20 cellular contexts compared by ENCODE assay signal in the genomic region with DNA sequence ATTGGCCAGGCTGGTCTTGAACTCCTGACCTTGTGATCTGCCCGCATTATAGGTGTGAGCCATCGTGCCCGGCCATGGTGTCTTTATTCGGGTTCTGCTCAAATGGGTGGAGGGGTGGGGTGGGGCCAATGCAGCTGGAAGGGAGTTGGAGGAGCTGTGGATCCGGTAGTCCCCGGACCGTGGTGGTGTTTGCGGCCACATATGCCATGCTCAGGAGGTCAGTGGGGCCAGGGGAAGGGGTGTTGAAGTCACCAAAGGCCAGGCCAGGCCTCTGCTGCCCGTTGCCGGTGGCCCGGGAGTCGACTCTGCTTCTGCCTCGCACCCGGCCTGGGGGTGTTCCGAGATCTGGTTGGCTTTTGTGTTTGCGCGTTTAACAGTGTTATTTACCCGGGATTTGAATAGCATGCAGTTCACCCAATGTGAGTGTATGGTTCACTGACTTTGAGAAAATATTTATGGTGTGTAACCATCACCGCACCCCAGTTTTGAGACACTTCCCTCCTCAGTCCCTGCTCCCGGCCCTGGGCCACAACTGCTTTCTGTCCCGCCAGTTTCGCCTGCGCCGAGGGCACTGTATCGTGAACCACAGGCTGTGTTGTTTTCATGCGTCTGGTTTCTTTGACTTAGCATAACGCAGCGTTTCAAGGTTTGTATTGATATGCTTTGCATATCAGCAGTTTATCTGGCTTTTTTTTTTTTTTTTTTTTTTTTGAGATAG. TPM values are rescaled to one million over a fixed set of nuclear protein-coding genes. Genes with fewer than 3 reads are reported as not detected.
DNase-seq lines count a peak whose midpoint lies in the region; ATAC-seq and TF ChIP-seq lines count a peak whose summit lies in the region.
"Had no signal": no experiment of that assay in that cellular context is flagged by ENCODE, and none has a peak within 500 bp of the region (broad histone marks: within the 10 kb centered on the region; RNA-seq: fewer than 3 reads in every experiment).

No MANE protein-coding gene starts in this region.

- DNase-seq in DND-41: no peak
- peak; percentile 46 for DNase-seq in H7
- DNase-seq in endodermal cell: no peak
- peak; percentile 78 for DNase-seq in spleen
- no peak for DNase-seq in DMS114 treated with DMSO at 0.1 percent for 48 hours (lab: John Stamatoyannopoulos, UW; ENCODE audit: unreplicated experiment)
- DNase-seq: activated CD4-positive, CD25-positive, alpha-beta regulatory T cell; activated T-cell treated with anti-CD3 and anti-CD28 coated beads, Interleukin-2, amount 50 U/mL, for 24 hours; KG1; left cardiac atrium; NCI-H1048; NCI-H187 treated with DMSO at 0.1 percent for 48 hours; NCI-H748 treated with DMSO at 0.1 percent for 48 hours; T1000; testis had no signal

- H3K27me3 ChIP-seq in DND-41 (ENCODE audit: insufficient read depth, low read length, poor library complexity) (no peaks in the 10 kb centered on the region), H7 (ENCODE audit: control insufficient read depth, insufficient read depth, low read length) (no peaks in the 10 kb centered on the region), endodermal cell (ENCODE audit: control insufficient read depth, insufficient read depth, low read length, poor library complexity, severe bottlenecking) (no peaks in the 10 kb centered on the region), spleen (replicated peaks in 1 of 7) (no peaks in the 10 kb centered on the region)
- H3K27me3 ChIP-seq: testis had no signal

- no peak overlapping the region for H3K4me3 ChIP-seq in DND-41 (ENCODE audit: low read depth in 1 of 2, low read length in 2 of 2)
- no peak overlapping the region for H3K4me3 ChIP-seq in H7 (ENCODE audit: insufficient read depth, low read depth, low read length)
- no peak overlapping the region for H3K4me3 ChIP-seq in endodermal cell (ENCODE audit: low read length)
- H3K4me3 ChIP-seq in spleen: no peak overlapping the region
- H3K4me3 ChIP-seq: testis had no signal

- H3K27ac ChIP-seq in DND-41 (ENCODE audit: low read length): peak overlapping the region; percentile 92
- no peak overlapping the region for H3K27ac ChIP-seq in endodermal cell (ENCODE audit: low read depth, low read length)
- peak overlapping the region in 3 of 8 donors; percentile 69 to 77 (median 73) for H3K27ac ChIP-seq in spleen
- H3K27ac ChIP-seq: parathyroid adenoma, testis had no signal

- TF ChIP-seq CTCF in DND-41 (IDR thresholded peaks at IDR 0.05; ENCODE audit: borderline replicate concordance, extremely low read depth, low read length, poor library complexity, severe bottlenecking) (no peak), endodermal cell (conservative IDR thresholded peaks at IDR 0.05) (no peak), spleen (IDR thresholded peaks at IDR 0.05 in 8 of 11, conservative IDR thresholded peaks at IDR 0.05 in 3 of 11) (no peak)

- H3K9ac ChIP-seq in DND-41 (ENCODE audit: low read depth, low read length) (no peak overlapping the region; the same call in 1 of the 2 replicates), endodermal cell (ENCODE audit: extremely low read depth, low read length, poor library complexity, severe bottlenecking) (no peak overlapping the region)
- H3K9ac ChIP-seq: parathyroid adenoma had no signal

- no peak overlapping the region for H3K4me2 ChIP-seq in DND-41 (ENCODE audit: insufficient read depth, low read length)

- WGBS in endodermal cell (ENCODE audit: insufficient coverage in 1 of 2, insufficient read length in 1 of 2), 2 experiments: 94 to 99% methylated on average over 12 to 28 of the region's 28 CpGs
- WGBS in spleen, 5 donors: 76 to 89% (median 81%) methylated on average over 28 of the region's 28 CpGs

- peaks cover 91% of the 10 kb centered on the region for H3K79me2 ChIP-seq in DND-41 (ENCODE audit: insufficient read depth, low read length)

- no peak overlapping the region for H3K4me3 Mint-ChIP-seq in endodermal cell
- H3K4me3 Mint-ChIP-seq: activated CD8-positive, alpha-beta T cell treated with anti-CD3 and anti-CD28 coated beads for 36 hours; activated T-cell treated with anti-CD3 and anti-CD28 coated beads, Interleukin-2, amount 50 U/mL, for 24 hours; natural killer cell treated with Interleukin-12 subunit alpha and Interleukin-12 subunit beta and Interleukin-15 and Interleukin-18, amount 100 ng/mL, for 72 hours had no signal

- ATAC-seq in DND-41 (ENCODE audit: insufficient read depth, low read depth) (no peak), GM18858 (IDR thresholded peaks at IDR 0.05; ENCODE audit: unreplicated experiment) (no peak), GM19397 (IDR thresholded peaks at IDR 0.05; ENCODE audit: unreplicated experiment) (no peak)
- ATAC-seq: left cardiac atrium; natural killer cell treated with Interleukin-12 subunit alpha and Interleukin-12 subunit beta and Interleukin-15 and Interleukin-18, amount 100 ng/mL, for 72 hours had no signal

- no peaks in the 10 kb centered on the region for H3K9me3 Mint-ChIP-seq in endodermal cell
- H3K9me3 Mint-ChIP-seq: activated CD8-positive, alpha-beta T cell treated with anti-CD3 and anti-CD28 coated beads for 36 hours; activated naive CD4-positive, alpha-beta T cell treated with anti-CD3 and anti-CD28 coated beads, Interleukin-2, amount 50 U/mL, for 72 hours; activated T-cell treated with anti-CD3 and anti-CD28 coated beads, Interleukin-2, amount 50 U/mL, for 24 hours; natural killer cell treated with Interleukin-12 subunit alpha and Interleukin-12 subunit beta and Interleukin-15 and Interleukin-18, amount 100 ng/mL, for 72 hours had no signal

- H3K4me1 ChIP-seq in DND-41 (ENCODE audit: insufficient read depth, low read length) (peaks cover 90% of the 10 kb centered on the region), endodermal cell (ENCODE audit: control insufficient read depth, insufficient read depth, low read length) (no peaks in the 10 kb centered on the region), spleen (peaks cover 43 to 88% (median 79%) of the 10 kb centered on the region in 6 donors)

- intact Hi-C loops in spleen (cut with DNase I; ENCODE audit: low total_unique reads): no loop called here

- H3K9me3 ChIP-seq in DND-41 (ENCODE audit: insufficient read depth, low read length, severe bottlenecking) (no peaks in the 10 kb centered on the region), endodermal cell (ENCODE audit: control insufficient read depth, low read length) (no peaks in the 10 kb centered on the region), spleen (no peaks in the 10 kb centered on the region)
- H3K9me3 ChIP-seq: testis had no signal

- H3K36me3 ChIP-seq in DND-41 (ENCODE audit: insufficient read depth, low read length): peaks cover 6% of the 10 kb centered on the region; the same call in 1 of the 2 replicates
- no peaks in the 10 kb centered on the region for H3K36me3 ChIP-seq in H7 (replicated peaks; ENCODE audit: control insufficient read depth, insufficient read depth, low read length)
- H3K36me3 ChIP-seq in endodermal cell (ENCODE audit: control insufficient read depth, insufficient read depth, low read length): no peaks in the 10 kb centered on the region
- peaks cover 0 to 8% (median 0%) of the 10 kb centered on the region in 6 donors for H3K36me3 ChIP-seq in spleen

- peak overlapping the region; percentile 30 for H3K27ac Mint-ChIP-seq in endodermal cell
- H3K27ac Mint-ChIP-seq: activated CD8-positive, alpha-beta T cell treated with anti-CD3 and anti-CD28 coated beads for 36 hours; activated T-cell treated with anti-CD3 and anti-CD28 coated beads, Interleukin-2, amount 50 U/mL, for 24 hours; natural killer cell treated with Interleukin-12 subunit alpha and Interleukin-12 subunit beta and Interleukin-15 and Interleukin-18, amount 100 ng/mL, for 72 hours had no signal

- H3K36me3 Mint-ChIP-seq in endodermal cell (ENCODE audit: low read depth): peaks cover 2% of the 10 kb centered on the region
- H3K36me3 Mint-ChIP-seq: natural killer cell treated with Interleukin-12 subunit alpha and Interleukin-12 subunit beta and Interleukin-15 and Interleukin-18, amount 100 ng/mL, for 72 hours had no signal

- peaks cover 5% of the 10 kb centered on the region for H4K20me1 ChIP-seq in DND-41 (ENCODE audit: insufficient read depth, low read length)

- no peak for TF ChIP-seq POLR2A in spleen (IDR thresholded peaks at IDR 0.05)

- H3K27me3 Mint-ChIP-seq in endodermal cell (ENCODE audit: insufficient read depth): no peaks in the 10 kb centered on the region
- H3K27me3 Mint-ChIP-seq: activated CD8-positive, alpha-beta T cell treated with anti-CD3 and anti-CD28 coated beads for 36 hours; activated T-cell treated with anti-CD3 and anti-CD28 coated beads, Interleukin-2, amount 50 U/mL, for 24 hours; natural killer cell treated with Interleukin-12 subunit alpha and Interleukin-12 subunit beta and Interleukin-15 and Interleukin-18, amount 100 ng/mL, for 72 hours had no signal

- H2AFZ ChIP-seq in DND-41 (ENCODE audit: low read depth, low read length): no peak overlapping the region
- H2AFZ ChIP-seq: parathyroid adenoma had no signal

- peaks cover 8% of the 10 kb centered on the region for H3K4me1 Mint-ChIP-seq in endodermal cell

RNA-seq across cellular contexts. Expression of gene INPP5A, which starts 10.7 kb away (rescaled TPM):
- total RNA-seq in H7 (2014; rRNA removed; shearing (Covaris generic)): 21.0 and 29.2 TPM in 2 replicates
- 10 to 100 TPM; 20.7 to 26.7 TPM for total RNA-seq in endodermal cell
- polyA plus RNA-seq in endodermal cell (2013, experiment 1 of 2): 21.7 TPM
- 20.9 TPM for polyA plus RNA-seq in endodermal cell (2013, experiment 2 of 2)
- total RNA-seq in spleen: 10 to 100 TPM; 24.7 to 41.3 (median 33.7) TPM
- polyA plus RNA-seq in spleen: 10 to 100 TPM; 11.1 to 16.5 (median 11.7) TPM

Comparison
In these comparisons a context has a peak if more than half of its experiments do, and no peak if none do; other contexts are left out.
1. DNase-seq: peak in H7 (single experiment) and spleen (single experiment); none in DND-41 (single experiment), endodermal cell (single experiment) and DMS114 treated with DMSO at 0.1 percent for 48 hours (single experiment).